Comparison of ENCODE assay signal across 8 cellular contexts in genomic region chr17:8383143-8383974, GRCh38. TPM values are rescaled to one million over a fixed set of nuclear protein-coding genes. Genes with fewer than 3 reads are reported as not detected.
DNase-seq lines count a peak whose midpoint lies in the region; ATAC-seq and TF ChIP-seq lines count a peak whose summit lies in the region.

RPL26 (minus strand) TSS chr17:8383193; CDS start chr17:8382310, 883 bp downstream.

- peaks cover 34 to 51% (median 44%) of the 10 kb centered on the region in 4 donors for H3K4me1 ChIP-seq in esophagus muscularis mucosa

- TF ChIP-seq POLR2A in esophagus muscularis mucosa (IDR thresholded peaks at IDR 0.05; ENCODE audit: low read depth) = no peak

- peaks cover 57% of the 10 kb centered on the region for H3K4me1 Mint-ChIP-seq in activated T-cell treated with anti-CD3 and anti-CD28 coated beads, Interleukin-2, amount 50 U/mL, for 4 hours (ENCODE audit: low read depth)
- H3K4me1 Mint-ChIP-seq in stimulated activated effector memory CD8-positive, alpha-beta T cell treated with anti-CD3 and anti-CD28 coated beads, Interleukin-12 subunit alpha, Interleukin-12 subunit beta, amount 100 ng/mL, for 72 hours = peaks cover 61% of the 10 kb centered on the region

- peaks cover 40% of the 10 kb centered on the region for H3K36me3 Mint-ChIP-seq in activated T-cell treated with anti-CD3 and anti-CD28 coated beads, Interleukin-2, amount 50 U/mL, for 4 hours (ENCODE audit: insufficient read depth)
- H3K36me3 Mint-ChIP-seq in stimulated activated effector memory CD8-positive, alpha-beta T cell treated with anti-CD3 and anti-CD28 coated beads, Interleukin-12 subunit alpha, Interleukin-12 subunit beta, amount 100 ng/mL, for 72 hours = peaks cover 50% of the 10 kb centered on the region

- intact Hi-C loops in esophagus muscularis mucosa (cut with DNase I) = loop anchor here (10.0 kb wide), 1 partner anchor 159 kb away; no protein-coding TSS in a partner anchor

- peak within 1 kb of the TSS; percentile 88 to 96 (median 90) for H3K27ac ChIP-seq in esophagus muscularis mucosa (replicated peaks in 1 of 4)

- H3K9me3 Mint-ChIP-seq in activated T-cell treated with anti-CD3 and anti-CD28 coated beads, Interleukin-2, amount 50 U/mL, for 4 hours = no peaks in the 10 kb centered on the region
- H3K9me3 Mint-ChIP-seq in stimulated activated effector memory CD8-positive, alpha-beta T cell treated with anti-CD3 and anti-CD28 coated beads, Interleukin-12 subunit alpha, Interleukin-12 subunit beta, amount 100 ng/mL, for 72 hours = no peaks in the 10 kb centered on the region

- peak; percentile 99 for DNase-seq in DMS53 treated with DMSO at 0.1 percent for 48 hours (lab: John Stamatoyannopoulos, UW; ENCODE audit: unreplicated experiment)
- DNase-seq in KBM-7 = peak; percentile 100
- DNase-seq in activated T-cell treated with anti-CD3 and anti-CD28 coated beads, Interleukin-2, amount 50 U/mL, for 4 hours = peak; percentile 92
- peak; percentile 99 for DNase-seq in esophagus muscularis mucosa (ENCODE audit: extremely low spot score)
- peak; percentile 100 for DNase-seq in myocyte (ENCODE audit: low read depth)
- peak; percentile 98 to 99 for DNase-seq in stimulated activated effector memory CD8-positive, alpha-beta T cell treated with anti-CD3 and anti-CD28 coated beads, Interleukin-12 subunit alpha, Interleukin-12 subunit beta, amount 100 ng/mL, for 72 hours (ENCODE audit: low spot score in 2 of 2)

- peak within 1 kb of the TSS; percentile 99 for H3K27ac Mint-ChIP-seq in stimulated activated effector memory CD8-positive, alpha-beta T cell treated with anti-CD3 and anti-CD28 coated beads, Interleukin-12 subunit alpha, Interleukin-12 subunit beta, amount 100 ng/mL, for 72 hours

- in situ Hi-C loops in KBM-7 (cut with MboI; ENCODE audit: low pct_unique_long_range_greater_than_20kb, low sequenced_read_pairs) = no loop called here

- H3K9me3 ChIP-seq in esophagus muscularis mucosa = no peaks in the 10 kb centered on the region

- H3K4me3 ChIP-seq in esophagus muscularis mucosa = peak within 1 kb of the TSS; percentile 72 to 84 (median 76)

- no peak for TF ChIP-seq EP300 in esophagus muscularis mucosa (IDR thresholded peaks at IDR 0.05)

- TF ChIP-seq CTCF in esophagus muscularis mucosa (IDR thresholded peaks at IDR 0.05) = peak; percentile 96 to 99 (median 99)

- no peaks in the 10 kb centered on the region for H3K27me3 ChIP-seq in esophagus muscularis mucosa

- H3K4me3 Mint-ChIP-seq in activated T-cell treated with anti-CD3 and anti-CD28 coated beads, Interleukin-2, amount 50 U/mL, for 4 hours = peak within 1 kb of the TSS; percentile 100
- peak within 1 kb of the TSS; percentile 99 for H3K4me3 Mint-ChIP-seq in stimulated activated effector memory CD8-positive, alpha-beta T cell treated with anti-CD3 and anti-CD28 coated beads, Interleukin-12 subunit alpha, Interleukin-12 subunit beta, amount 100 ng/mL, for 72 hours

- ATAC-seq in GM21619 (IDR thresholded peaks at IDR 0.05; ENCODE audit: unreplicated experiment) = peak; percentile 84
- peak; percentile 92 for ATAC-seq in activated T-cell treated with anti-CD3 and anti-CD28 coated beads, Interleukin-2, amount 50 U/mL, for 4 hours
- peak; percentile 95 for ATAC-seq in stimulated activated effector memory CD8-positive, alpha-beta T cell treated with anti-CD3 and anti-CD28 coated beads, Interleukin-12 subunit alpha, Interleukin-12 subunit beta, amount 100 ng/mL, for 72 hours

- peaks cover 31 to 38% (median 34%) of the 10 kb centered on the region in 4 donors for H3K36me3 ChIP-seq in esophagus muscularis mucosa

- WGBS in esophagus muscularis mucosa = 1% methylated on average over 47 of the region's 70 CpGs

- H3K27me3 Mint-ChIP-seq in activated T-cell treated with anti-CD3 and anti-CD28 coated beads, Interleukin-2, amount 50 U/mL, for 4 hours (ENCODE audit: low read depth) = no peaks in the 10 kb centered on the region

TF ChIP-seq in PFSK-1, 5 proteins besides CTCF, POLR2A, EP300 and RAD21:
- TF ChIP-seq POLR2AphosphoS5 (IDR thresholded peaks at IDR 0.05; ENCODE audit: low read depth, low read length) = peak; percentile 98
- peak; percentile 76 for TF ChIP-seq FOXP2 (optimal IDR thresholded peaks at IDR 0.05; ENCODE audit: borderline replicate concordance, extremely low read depth, extremely low read length, insufficient read depth)
- TF ChIP-seq REST (IDR thresholded peaks at IDR 0.05; ENCODE audit: insufficient read depth in 1 of 2, low read depth in 2 of 2, low read length in 2 of 2) = peak; percentile 52 to 73; a peak in 1 of 4 replicates
- peak; percentile 98 for TF ChIP-seq SIN3A (IDR thresholded peaks at IDR 0.05; ENCODE audit: borderline replicate concordance, insufficient read depth, low read length)
- TF ChIP-seq TAF1 (IDR thresholded peaks at IDR 0.05; ENCODE audit: borderline replicate concordance, insufficient read depth, low read length) = peak; percentile 100

RNA-seq across cellular contexts. Expression of gene RPL26, which starts in this region (rescaled TPM):
- polyA plus RNA-seq in PFSK-1 (2012; ENCODE audit: insufficient read length, low read depth) = 3,377 TPM
- total RNA-seq in activated T-cell treated with anti-CD3 and anti-CD28 coated beads, Interleukin-2, amount 50 U/mL, for 4 hours = 1,000 to 10,000 TPM; 2,326 to 2,535 (median 2,364) TPM
- 1,000 to 10,000 TPM; 1,511 to 3,942 (median 2,863) TPM for total RNA-seq in esophagus muscularis mucosa
- total RNA-seq in myocyte = 2,711 and 2,984 TPM in 2 replicates
- polyA plus RNA-seq in myocyte (2012) = 1,858 TPM

Comparison
In these comparisons a context has a peak if more than half of its experiments do, and no peak if none do; other contexts are left out.
1. Peak in every context shown above with its lines: DNase-seq, ATAC-seq, H3K4me3 ChIP-seq and H3K27ac ChIP-seq.